ENCODE assay signal across 1 cellular context in the genomic region with DNA sequence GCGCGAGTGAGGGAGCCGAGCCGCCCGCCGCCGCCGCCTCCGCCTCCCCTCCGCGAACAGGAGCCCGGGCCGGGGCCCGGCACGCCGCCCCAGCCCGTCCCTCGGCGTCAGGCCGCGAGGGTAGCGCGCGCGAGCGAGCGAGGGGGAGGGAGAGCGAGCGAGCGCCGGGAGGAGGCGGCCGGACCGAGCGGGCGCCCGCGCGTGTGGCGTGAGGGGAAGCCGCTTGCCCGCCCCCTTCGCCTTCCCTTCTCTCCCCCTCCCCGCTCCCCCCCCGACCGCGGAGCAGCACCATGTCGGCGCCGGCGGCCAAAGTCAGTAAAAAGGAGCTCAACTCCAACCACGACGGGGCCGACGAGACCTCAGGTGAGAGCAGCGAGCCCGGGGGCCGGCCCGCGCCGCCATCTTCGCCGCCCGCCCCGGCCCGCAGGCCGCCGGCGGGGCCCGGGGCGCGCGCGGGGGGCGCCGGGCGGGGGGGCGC.
A peak's percentile ranks its signal among the peaks of the same experiment; 100 is the strongest.
TF ChIP-seq lines count a peak whose summit lies in the region.

No MANE protein-coding gene starts in this region.

TF ChIP-seq in HepG2, 621 proteins besides CTCF, POLR2A, EP300 and RAD21:
- TF ChIP-seq YY1 (IDR thresholded peaks at IDR 0.05; ENCODE audit: insufficient read depth, insufficient replicate concordance, low read depth, low read length) = peak; percentile 41
- TF ChIP-seq, protein P1, sequence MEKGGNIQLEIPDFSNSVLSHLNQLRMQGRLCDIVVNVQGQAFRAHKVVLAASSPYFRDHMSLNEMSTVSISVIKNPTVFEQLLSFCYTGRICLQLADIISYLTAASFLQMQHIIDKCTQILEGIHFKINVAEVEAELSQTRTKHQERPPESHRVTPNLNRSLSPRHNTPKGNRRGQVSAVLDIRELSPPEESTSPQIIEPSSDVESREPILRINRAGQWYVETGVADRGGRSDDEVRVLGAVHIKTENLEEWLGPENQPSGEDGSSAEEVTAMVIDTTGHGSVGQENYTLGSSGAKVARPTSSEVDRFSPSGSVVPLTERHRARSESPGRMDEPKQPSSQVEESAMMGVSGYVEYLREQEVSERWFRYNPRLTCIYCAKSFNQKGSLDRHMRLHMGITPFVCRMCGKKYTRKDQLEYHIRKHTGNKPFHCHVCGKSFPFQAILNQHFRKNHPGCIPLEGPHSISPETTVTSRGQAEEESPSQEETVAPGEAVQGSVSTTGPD (CRISPR knock-in tag; IDR thresholded peaks at IDR 0.05) = no peak
- TF ChIP-seq HNRNPK (IDR thresholded peaks at IDR 0.05; ENCODE audit: low read depth, low read length, poor library complexity, severe bottlenecking) = peak; percentile 67
- TF ChIP-seq, protein P2, sequence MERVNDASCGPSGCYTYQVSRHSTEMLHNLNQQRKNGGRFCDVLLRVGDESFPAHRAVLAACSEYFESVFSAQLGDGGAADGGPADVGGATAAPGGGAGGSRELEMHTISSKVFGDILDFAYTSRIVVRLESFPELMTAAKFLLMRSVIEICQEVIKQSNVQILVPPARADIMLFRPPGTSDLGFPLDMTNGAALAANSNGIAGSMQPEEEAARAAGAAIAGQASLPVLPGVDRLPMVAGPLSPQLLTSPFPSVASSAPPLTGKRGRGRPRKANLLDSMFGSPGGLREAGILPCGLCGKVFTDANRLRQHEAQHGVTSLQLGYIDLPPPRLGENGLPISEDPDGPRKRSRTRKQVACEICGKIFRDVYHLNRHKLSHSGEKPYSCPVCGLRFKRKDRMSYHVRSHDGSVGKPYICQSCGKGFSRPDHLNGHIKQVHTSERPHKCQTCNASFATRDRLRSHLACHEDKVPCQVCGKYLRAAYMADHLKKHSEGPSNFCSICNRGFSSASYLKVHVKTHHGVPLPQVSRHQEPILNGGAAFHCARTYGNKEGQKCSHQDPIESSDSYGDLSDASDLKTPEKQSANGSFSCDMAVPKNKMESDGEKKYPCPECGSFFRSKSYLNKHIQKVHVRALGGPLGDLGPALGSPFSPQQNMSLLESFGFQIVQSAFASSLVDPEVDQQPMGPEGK (CRISPR knock-in tag; IDR thresholded peaks at IDR 0.05) = peak; percentile 27; the same call in 1 of the 2 replicates
- TF ChIP-seq SALL1 (CRISPR knock-in tag; IDR thresholded peaks at IDR 0.05) = 0 out of 2 replicates have a peak, but pooled peaks have one; percentile 4
- no peak for TF ChIP-seq SOX6 (IDR thresholded peaks at IDR 0.05)
- TF ChIP-seq SOX6 (CRISPR knock-in tag; IDR thresholded peaks at IDR 0.05) = no peak
- TF ChIP-seq, protein P3, sequence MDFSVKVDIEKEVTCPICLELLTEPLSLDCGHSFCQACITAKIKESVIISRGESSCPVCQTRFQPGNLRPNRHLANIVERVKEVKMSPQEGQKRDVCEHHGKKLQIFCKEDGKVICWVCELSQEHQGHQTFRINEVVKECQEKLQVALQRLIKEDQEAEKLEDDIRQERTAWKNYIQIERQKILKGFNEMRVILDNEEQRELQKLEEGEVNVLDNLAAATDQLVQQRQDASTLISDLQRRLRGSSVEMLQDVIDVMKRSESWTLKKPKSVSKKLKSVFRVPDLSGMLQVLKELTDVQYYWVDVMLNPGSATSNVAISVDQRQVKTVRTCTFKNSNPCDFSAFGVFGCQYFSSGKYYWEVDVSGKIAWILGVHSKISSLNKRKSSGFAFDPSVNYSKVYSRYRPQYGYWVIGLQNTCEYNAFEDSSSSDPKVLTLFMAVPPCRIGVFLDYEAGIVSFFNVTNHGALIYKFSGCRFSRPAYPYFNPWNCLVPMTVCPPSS (IDR thresholded peaks at IDR 0.05) = no peak
- TF ChIP-seq SMC3 (IDR thresholded peaks at IDR 0.05; ENCODE audit: low read length) = no peak
- no peak for TF ChIP-seq BCL6 (CRISPR knock-in tag; IDR thresholded peaks at IDR 0.05)
- TF ChIP-seq SKI (IDR thresholded peaks at IDR 0.05; ENCODE audit: partially characterized antibody) = peak; percentile 7
- 0 out of 2 replicates have a peak, but pooled peaks have one; percentile 13 for TF ChIP-seq ZNF558 (CRISPR knock-in tag; IDR thresholded peaks at IDR 0.05; ENCODE audit: borderline replicate concordance)
- TF ChIP-seq HOXA9 (CRISPR knock-in tag; IDR thresholded peaks at IDR 0.05; ENCODE audit: borderline replicate concordance) = no peak
- TF ChIP-seq ZNF563 (CRISPR knock-in tag; IDR thresholded peaks at IDR 0.05) = no peak
- peak; percentile 63 for TF ChIP-seq AGO2 (optimal IDR thresholded peaks at IDR 0.05; ENCODE audit: low read depth, low read length)
- TF ChIP-seq ZNF629 (CRISPR knock-in tag; conservative IDR thresholded peaks at IDR 0.05) = no peak
